ENCODE assay signal across 20 cellular contexts in the genomic region with DNA sequence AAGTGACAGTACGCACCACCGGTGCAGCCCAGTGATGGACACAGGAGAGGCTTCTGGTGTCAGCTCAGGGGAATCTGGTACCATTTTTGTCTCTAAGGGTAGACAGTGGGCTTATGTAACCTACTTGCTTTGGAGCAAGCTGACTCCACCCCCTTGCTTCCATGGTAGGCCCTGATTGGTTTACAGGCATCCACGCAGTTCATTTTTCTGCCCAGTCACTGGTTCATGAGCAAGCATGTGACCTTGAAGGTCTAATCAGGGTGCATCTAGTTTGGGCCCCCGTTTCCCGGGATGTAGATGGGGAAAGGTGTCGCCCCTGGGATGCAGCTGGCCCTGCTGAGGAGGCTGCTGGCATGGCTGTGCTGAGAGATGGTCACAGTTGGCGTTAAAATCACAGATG.
DNase-seq lines count a peak whose midpoint lies in the region; ATAC-seq, FAIRE-seq and TF ChIP-seq lines count a peak whose summit lies in the region.
"Had no signal": no experiment of that assay in that cellular context is flagged by ENCODE, and none has a peak within 500 bp of the region (broad histone marks: within the 10 kb centered on the region; RNA-seq: fewer than 3 reads in every experiment).

No MANE protein-coding gene starts in this region.

- H3K27ac ChIP-seq in K562 (ENCODE audit: extremely low read depth, low read depth, low read length): no peak overlapping the region
- H3K27ac ChIP-seq in transverse colon: no peak overlapping the region
- H3K27ac ChIP-seq: 22Rv1; A549; BLaER1 treated with 17β-estradiol and CSF1 and Interleukin-3, amounts not matched to agents 10 nM and 100 nM; C4-2B had no signal

- TF ChIP-seq EP300 in K562 (IDR thresholded peaks at IDR 0.05; ENCODE audit: low read length) (no peak), transverse colon (IDR thresholded peaks at IDR 0.05; ENCODE audit: low read depth) (no peak)

- H3K79me2 ChIP-seq in K562 (ENCODE audit: control insufficient read depth, insufficient read depth, low read length): no peaks in the 10 kb centered on the region

- no TSS peak for BruUV-seq in K562 (replicated peaks; lab: Mats Ljungman, UMichigan)

- H2AFZ ChIP-seq in K562 (ENCODE audit: low read depth, low read length): peak overlapping the region; percentile 58

- FAIRE-seq in HTR-8/SVneo (lab: Jason Lieb, UNC) (peak; percentile 90), K562 (lab: Jason Lieb, UNC) (no peak), urothelium cell line (lab: Jason Lieb, UNC) (peak; percentile 89)
- FAIRE-seq: A549, D721Med, G401.6, GM12891, GM19239 had no signal

- DNase-seq in HTR-8/SVneo (ENCODE audit: insufficient read length, low spot score): no peak
- peak; percentile 10 to 23 (median 14) for DNase-seq in K562 (ENCODE audit: extremely low read depth in 1 of 4, low spot score in 3 of 4)
- DNase-seq in urothelium cell line (ENCODE audit: low spot score): no peak
- DNase-seq in transverse colon: no peak
- no peak for DNase-seq in COR-L47 (lab: John Stamatoyannopoulos, UW)
- DNase-seq: AML-193; Caco-2; Calu3; CD4-positive, alpha-beta memory T cell; CD8-positive, alpha-beta memory T cell; DMS79 treated with DMSO at 0.1 percent for 48 hours; GF-D8 had no signal

- intact Hi-C loops in K562 (cut with micrococcal nuclease): no loop called here
- intact Hi-C loops in transverse colon (cut with DNase I; ENCODE audit: low total_unique reads): no loop called here

- TF ChIP-seq RAD21 in K562 (CRISPR knock-in tag; conservative IDR thresholded peaks at IDR 0.05 in 1 of 2, IDR thresholded peaks at IDR 0.05 in 1 of 2): no peak

- no peaks in the 10 kb centered on the region for H4K20me1 ChIP-seq in K562 (replicated peaks; ENCODE audit: control insufficient read depth, insufficient read depth, low read length)
- H4K20me1 ChIP-seq: BLaER1 treated with 17β-estradiol and CSF1 and Interleukin-3, amounts not matched to agents 10 nM and 100 nM had no signal

- peak overlapping the region; percentile 23; the same call in 1 of the 2 replicates for H3K4me3 ChIP-seq in K562
- no peak overlapping the region for H3K4me3 ChIP-seq in transverse colon
- H3K4me3 ChIP-seq: A549; BLaER1 treated with 17β-estradiol and CSF1 and Interleukin-3, amounts not matched to agents 10 nM and 100 nM had no signal

- TF ChIP-seq CTCF in K562 (IDR thresholded peaks at IDR 0.05 in 2 of 3, conservative IDR thresholded peaks at IDR 0.05 in 1 of 3; ENCODE audit: insufficient read depth in 2 of 3, low read depth in 1 of 3, low read length in 3 of 3) (no peak), transverse colon (IDR thresholded peaks at IDR 0.05) (no peak)

- peak; percentile 78 for ATAC-seq in K562
- ATAC-seq: A549 had no signal

- TF ChIP-seq POLR2A in K562 (conservative IDR thresholded peaks at IDR 0.05) (no peak), transverse colon (IDR thresholded peaks at IDR 0.05) (no peak)

- peak overlapping the region; percentile 55 for H3K4me2 ChIP-seq in K562 (ENCODE audit: insufficient read depth, low read length)
- H3K4me2 ChIP-seq: A549; BLaER1 treated with 17β-estradiol and CSF1 and Interleukin-3, amounts not matched to agents 10 nM and 100 nM had no signal

- POLR2A ChIA-PET in K562 (lab: Yijun Ruan, JAX): interaction anchor here (0.6 kb wide), 1 partner anchor 23 kb away, joined by 4 read pairs; no protein-coding TSS in a partner anchor

- H3K9ac ChIP-seq in K562 (ENCODE audit: insufficient read depth in 1 of 2, low read depth in 2 of 2, low read length in 2 of 2): no peak overlapping the region
- H3K9ac ChIP-seq: BLaER1 treated with 17β-estradiol and CSF1 and Interleukin-3, amounts not matched to agents 10 nM and 100 nM had no signal

- no peaks in the 10 kb centered on the region for H3K36me3 ChIP-seq in K562 (ENCODE audit: control insufficient read depth, insufficient read depth, low read length)
- no peaks in the 10 kb centered on the region for H3K36me3 ChIP-seq in transverse colon
- H3K36me3 ChIP-seq: BLaER1 treated with 17β-estradiol and CSF1 and Interleukin-3, amounts not matched to agents 10 nM and 100 nM had no signal

- in situ Hi-C loops in K562 (cut with MboI): no loop called here
- in situ Hi-C loops in transverse colon (cut with MboI; ENCODE audit: low pct_ligation_motif_present in 1 of 4, low pct_unique_long_range_greater_than_20kb in 1 of 4, low sequenced_read_pairs in 3 of 4): no loop called here

- WGBS in K562 (ENCODE audit: insufficient coverage, low coverage, missing lambda C conversion rate): 1% methylated on average over 7 of the region's 7 CpGs
- WGBS in transverse colon (ENCODE audit: low coverage in 1 of 2), 2 donors: 96% methylated on average over 7 of the region's 7 CpGs; no CpG with 5 or more reads in 1 of the 2 donors

- no peaks in the 10 kb centered on the region for H3K9me3 ChIP-seq in K562 (replicated peaks; ENCODE audit: control insufficient read depth, insufficient read depth, low read depth, low read length)
- H3K9me3 ChIP-seq in transverse colon: no peaks in the 10 kb centered on the region

- no peaks in the 10 kb centered on the region for H3K9me1 ChIP-seq in K562 (ENCODE audit: control insufficient read depth, insufficient read depth, low read length)

- H3K27me3 ChIP-seq in K562 (ENCODE audit: control insufficient read depth in 2 of 2, insufficient read depth in 2 of 2, low read length in 2 of 2): peaks cover 13 to 28% of the 10 kb centered on the region in 2 experiments; a peak in 4 of 5 replicates
- no peaks in the 10 kb centered on the region for H3K27me3 ChIP-seq in transverse colon
- H3K27me3 ChIP-seq: BLaER1 treated with 17β-estradiol and CSF1 and Interleukin-3, amounts not matched to agents 10 nM and 100 nM had no signal

- H3K4me1 ChIP-seq in K562 (replicated peaks in 1 of 2; ENCODE audit: control insufficient read depth in 2 of 2, insufficient read depth in 2 of 2, low read length in 2 of 2) (no peaks in the 10 kb centered on the region), transverse colon (no peaks in the 10 kb centered on the region)
- H3K4me1 ChIP-seq: A549, Caco-2 had no signal

- CTCF ChIA-PET in K562 (lab: Yijun Ruan, JAX; ENCODE audit: low intra/inter-chr PET ratio): no interaction called here

TF ChIP-seq in K562, 482 proteins besides CTCF, POLR2A, EP300 and RAD21:
- peak; percentile 64 for TF ChIP-seq USF2 (CRISPR knock-in tag; IDR thresholded peaks at IDR 0.05)
- TF ChIP-seq ZNF3 (CRISPR knock-in tag; IDR thresholded peaks at IDR 0.05): no peak
- 0 out of 2 replicates have a peak, but pooled peaks have one; percentile 29 for TF ChIP-seq RAD51 (IDR thresholded peaks at IDR 0.05; ENCODE audit: borderline replicate concordance, low read depth)
- peak; percentile 23; the same call in 1 of the 2 replicates for TF ChIP-seq C11orf30 (IDR thresholded peaks at IDR 0.05; ENCODE audit: low read depth)
- no peak for TF ChIP-seq ZNF444 (CRISPR knock-in tag; IDR thresholded peaks at IDR 0.05)
- TF ChIP-seq SNRNP70 (optimal IDR thresholded peaks at IDR 0.05; ENCODE audit: low read depth, low read length): no peak
- 0 out of 2 replicates have a peak, but pooled peaks have one; percentile 36 for TF ChIP-seq MAFG (tag; conservative IDR thresholded peaks at IDR 0.05)
- no peak for TF ChIP-seq ATF1 (CRISPR knock-in tag; IDR thresholded peaks at IDR 0.05)
- 0 out of 2 replicates have a peak, but pooled peaks have one; percentile 18 for TF ChIP-seq ATF1 (tag; IDR thresholded peaks at IDR 0.05)
- peak; percentile 60 for TF ChIP-seq NFE2 (IDR thresholded peaks at IDR 0.05; ENCODE audit: low read depth)
- no peak for TF ChIP-seq SP1 (CRISPR knock-in tag; IDR thresholded peaks at IDR 0.05)

Comparison
In these comparisons a context has a peak if more than half of its experiments do, and no peak if none do; other contexts are left out.
1. DNase-seq: peak in K562 (4 of 4); none in HTR-8/SVneo (single experiment), urothelium cell line (single experiment), transverse colon (single experiment) and COR-L47 (single experiment).